ENCODE assay signal across 22 cellular contexts in the genomic region with DNA sequence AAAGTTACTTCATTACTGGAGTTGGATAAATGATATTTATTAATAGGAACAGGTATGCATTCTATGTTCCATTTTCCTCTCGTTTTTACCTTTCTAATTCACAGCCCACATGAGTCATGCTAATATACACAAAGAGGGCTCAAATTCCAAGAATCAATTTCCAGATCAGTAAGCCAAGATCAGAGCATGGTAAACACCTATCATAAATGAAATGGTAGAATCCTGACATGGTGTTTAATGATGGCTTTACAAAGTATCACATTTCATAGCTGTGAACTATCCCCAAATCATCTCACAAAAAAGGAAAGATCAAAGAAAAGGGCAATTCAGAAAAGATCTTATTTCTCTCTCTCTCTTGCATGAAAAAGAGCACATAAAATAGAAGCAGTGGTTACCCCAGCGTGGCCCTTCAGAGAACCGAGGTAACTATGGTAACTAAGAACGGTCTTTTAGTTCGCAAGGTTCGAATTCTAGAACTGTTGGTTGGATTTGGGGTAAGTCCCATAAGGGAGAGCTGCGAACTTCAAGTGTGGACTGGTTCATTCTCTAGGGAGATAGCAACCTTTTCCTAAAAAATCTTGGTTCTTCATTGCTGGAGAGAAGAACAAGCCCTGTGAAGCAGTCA.
DNase-seq lines count a peak whose midpoint lies in the region; ATAC-seq, FAIRE-seq and TF ChIP-seq lines count a peak whose summit lies in the region.
"Had no signal": no experiment of that assay in that cellular context is flagged by ENCODE, and none has a peak within 500 bp of the region (broad histone marks: within the 10 kb centered on the region; RNA-seq: fewer than 3 reads in every experiment).

No MANE protein-coding gene starts in this region.

- no peak overlapping the region for H2BK120ac ChIP-seq in IMR-90 (ENCODE audit: low read depth, low read length)

- H3K4me3 ChIP-seq in A549 = no peak overlapping the region
- no peak overlapping the region for H3K4me3 ChIP-seq in IMR-90 (ENCODE audit: insufficient read depth, low read depth, low read length)
- no peak overlapping the region for H3K4me3 ChIP-seq in PC-9
- peak overlapping the region; percentile 5 for H3K4me3 ChIP-seq in iPS-18a (ENCODE audit: low read length)
- H3K4me3 ChIP-seq: GM12878, Peyer's patch had no signal

- dilution Hi-C loops in IMR-90 (cut with HindIII; ENCODE audit: low sequenced_read_pairs, unreplicated experiment) = no loop called here

- no peak overlapping the region for H4K8ac ChIP-seq in IMR-90 (ENCODE audit: low read depth in 2 of 2, low read length in 2 of 2)

- H3K27ac ChIP-seq in A549 = no peak overlapping the region
- no peak overlapping the region for H3K27ac ChIP-seq in IMR-90 (ENCODE audit: insufficient read depth, low read length)
- no peak overlapping the region for H3K27ac ChIP-seq in PC-9
- H3K27ac ChIP-seq in iPS-18a (ENCODE audit: low read length) = no peak overlapping the region
- H3K27ac ChIP-seq: C4-2B, Peyer's patch had no signal

- no peak overlapping the region for H4K91ac ChIP-seq in IMR-90 (ENCODE audit: insufficient read depth, low read depth, low read length)

- H4K20me1 ChIP-seq in IMR-90 (ENCODE audit: insufficient read depth, low read length) (no peaks in the 10 kb centered on the region), PC-9 (ENCODE audit: insufficient read depth) (0 out of 2 replicates have a peak, but pooled peaks cover 4% of the 10 kb centered on the region)

- no peak overlapping the region for H2BK20ac ChIP-seq in IMR-90 (ENCODE audit: low read depth, low read length)

- DNase-seq in A549 (ENCODE audit: low read depth in 1 of 2, low spot score in 1 of 2) (no peak), IMR-90 (no peak), PC-9 (peak in 1 of 2 experiments; percentile 78), NCI-H2081 treated with DMSO at 0.1 percent for 48 hours (lab: John Stamatoyannopoulos, UW) (no peak)
- DNase-seq: COR-L47, DMS79, HFFc6, Karpas-422, MM.1S, NCI-H1105 treated with DMSO at 0.1 percent for 48 hours, NCI-H187 treated with DMSO at 0.1 percent for 48 hours, NCI-H2227 treated with DMSO at 0.1 percent for 48 hours, NCI-H524 treated with DMSO at 0.1 percent for 48 hours, Peyer's patch, SHP77 had no signal

- H2AFZ ChIP-seq in IMR-90 (replicated peaks; ENCODE audit: low read length, poor library complexity) (no peak overlapping the region), PC-9 (no peak overlapping the region)

- H3K79me1 ChIP-seq in IMR-90 (ENCODE audit: low read depth in 1 of 2, low read length in 2 of 2) = no peaks in the 10 kb centered on the region

- TF ChIP-seq POLR2A in A549 (IDR thresholded peaks at IDR 0.05; ENCODE audit: low read length) = no peak
- no peak for TF ChIP-seq POLR2A in IMR-90 (IDR thresholded peaks at IDR 0.05; ENCODE audit: low read depth, low read length)

- TF ChIP-seq EP300 in A549 (IDR thresholded peaks at IDR 0.05) = no peak

- H3K79me2 ChIP-seq in PC-9 (ENCODE audit: low read depth) = no peaks in the 10 kb centered on the region

- ATAC-seq in A549 (0 out of 6 replicates have a peak, but pooled peaks of 1 of the 2 experiments have one; percentile 40), IMR-90 (ENCODE audit: low read depth) (no peak), HG02798 (IDR thresholded peaks at IDR 0.05; ENCODE audit: poor library complexity, unreplicated experiment) (no peak), GM21786 (IDR thresholded peaks at IDR 0.05; ENCODE audit: unreplicated experiment) (no peak), GM19463 (IDR thresholded peaks at IDR 0.05; ENCODE audit: unreplicated experiment) (no peak)
- ATAC-seq: GM12878, SK-N-SH treated with all-trans-retinoic acid at 6 μM for 48 hours had no signal

- no peaks in the 10 kb centered on the region for H3K9me1 ChIP-seq in IMR-90 (ENCODE audit: insufficient read depth, low read length)

- H2BK5ac ChIP-seq in IMR-90 (ENCODE audit: low read depth, low read length, poor library complexity, severe bottlenecking) = no peak overlapping the region

- H3K9me2 ChIP-seq in PC-9 (ENCODE audit: insufficient read depth) = 0 out of 2 replicates have a peak, but pooled peaks cover 8% of the 10 kb centered on the region

- no peak overlapping the region for H3K4ac ChIP-seq in IMR-90 (ENCODE audit: low read depth, low read length)

- 0 out of 3 replicates have a peak, but pooled peaks cover 5% of the 10 kb centered on the region for H3K4me1 ChIP-seq in A549
- H3K4me1 ChIP-seq in IMR-90 (ENCODE audit: control insufficient read depth, insufficient read depth, low read length) = 0 out of 2 replicates have a peak, but pooled peaks cover 2% of the 10 kb centered on the region
- H3K4me1 ChIP-seq in PC-9 (replicated peaks; ENCODE audit: insufficient read depth) = peaks cover 19% of the 10 kb centered on the region
- peaks cover 23% of the 10 kb centered on the region for H3K4me1 ChIP-seq in iPS-18a (ENCODE audit: control insufficient read depth, low read depth, low read length)
- H3K4me1 ChIP-seq: Peyer's patch had no signal

- in situ Hi-C loops in IMR-90 (cut with MboI; ENCODE audit: low sequenced_read_pairs) = no loop called here

- H3K27me3 ChIP-seq in IMR-90 (ENCODE audit: control insufficient read depth, insufficient read depth, low read length) (0 out of 2 replicates have a peak, but pooled peaks cover 1% of the 10 kb centered on the region), PC-9 (ENCODE audit: insufficient read depth, low read depth) (no peaks in the 10 kb centered on the region), iPS-18a (ENCODE audit: control insufficient read depth, insufficient read depth, low read length) (no peaks in the 10 kb centered on the region)
- H3K27me3 ChIP-seq: Peyer's patch had no signal

- no peak overlapping the region for H3K23ac ChIP-seq in IMR-90 (ENCODE audit: low read depth, low read length)

- H2AK5ac ChIP-seq in IMR-90 (ENCODE audit: low read depth, low read length) = no peak overlapping the region

- H3F3A ChIP-seq in PC-9 (ENCODE audit: insufficient read depth, low read depth) = peaks cover 22% of the 10 kb centered on the region; the same call in 1 of the 2 replicates

- intact Hi-C loops in IMR-90 (cut with micrococcal nuclease) (no loop called here), PC-9 (cut with micrococcal nuclease; ENCODE audit: unreplicated experiment) (no loop called here)

- POLR2A ChIA-PET in A549 (lab: Yijun Ruan, JAX) (no interaction called here), IMR-90 (lab: Charles Lee; ENCODE audit: unreplicated experiment) (interaction anchor here (0.6 kb wide), 1 partner anchor 9 kb away, joined by 7 read pairs; no protein-coding TSS in a partner anchor), PC-9 (lab: Charles Lee; ENCODE audit: unreplicated experiment) (interaction anchor here (0.6 kb wide), 2 partner anchors 20 to 318 kb away, joined by 3 to 4 read pairs; no protein-coding TSS in a partner anchor)

- no TSS peak for BruUV-seq in IMR-90 (replicated peaks; lab: Mats Ljungman, UMichigan)
- no TSS peak for BruUV-seq in PC-9 (replicated peaks; lab: Mats Ljungman, UMichigan)

- H3K9me3 ChIP-seq in A549 = no peaks in the 10 kb centered on the region
- H3K9me3 ChIP-seq in IMR-90 (ENCODE audit: control insufficient read depth, insufficient read depth, low read length) = no peaks in the 10 kb centered on the region
- no peaks in the 10 kb centered on the region for H3K9me3 ChIP-seq in PC-9 (ENCODE audit: insufficient read depth, low read depth)
- no peaks in the 10 kb centered on the region for H3K9me3 ChIP-seq in iPS-18a (ENCODE audit: control insufficient read depth, low read depth, low read length)
- H3K9me3 ChIP-seq: Peyer's patch had no signal

- no peak overlapping the region for H2AK9ac ChIP-seq in IMR-90 (replicated peaks; ENCODE audit: low read depth, low read length, poor library complexity)

- H3K18ac ChIP-seq in IMR-90 (ENCODE audit: low read depth, low read length) = no peak overlapping the region

- H3K14ac ChIP-seq in IMR-90 (replicated peaks; ENCODE audit: low read depth, low read length) = no peak overlapping the region

- H3K9ac ChIP-seq in IMR-90 (ENCODE audit: low read depth, low read length) (no peak overlapping the region), iPS-18a (ENCODE audit: low read length) (no peak overlapping the region)

- H3K56ac ChIP-seq in IMR-90 (ENCODE audit: extremely low read depth, insufficient read depth, low read length) = no peak overlapping the region

- CTCF ChIA-PET in A549 (lab: Yijun Ruan, JAX) (interaction anchor here (0.8 to 1.9 kb wide), 3 partner anchors 15 to 31 kb away, joined by 3 to 6 read pairs (median 4); no protein-coding TSS in a partner anchor), IMR-90 (lab: Yijun Ruan, JAX) (interaction anchor here (1.3 kb wide), 1 partner anchor 14 kb away, joined by 3 read pairs; no protein-coding TSS in a partner anchor), PC-9 (lab: Charles Lee) (no interaction called here)

- 71% methylated on average over 7 of the region's 7 CpGs for WGBS in A549 (ENCODE audit: missing lambda C conversion rate)
- 80% methylated on average over 5 of the region's 7 CpGs; no CpG with 5 or more reads in 1 of the 2 experiments for WGBS in IMR-90 (ENCODE audit: extremely low coverage in 2 of 2, insufficient read length in 1 of 2), 2 experiments

- TF ChIP-seq CTCF in A549 (IDR thresholded peaks at IDR 0.05) (no peak), IMR-90 (conservative IDR thresholded peaks at IDR 0.05; ENCODE audit: low read depth, low read length) (no peak), PC-9 (conservative IDR thresholded peaks at IDR 0.05) (no peak)

- TF ChIP-seq RAD21 in A549 (conservative IDR thresholded peaks at IDR 0.05 in 1 of 2, IDR thresholded peaks at IDR 0.05 in 1 of 2) = no peak
- no peak for TF ChIP-seq RAD21 in IMR-90 (IDR thresholded peaks at IDR 0.05; ENCODE audit: low read length)

- no peaks in the 10 kb centered on the region for H3K36me3 ChIP-seq in IMR-90 (ENCODE audit: control insufficient read depth, insufficient read depth, low read length)
- H3K36me3 ChIP-seq in PC-9 (ENCODE audit: low read depth) = no peaks in the 10 kb centered on the region
- H3K36me3 ChIP-seq in iPS-18a (ENCODE audit: control insufficient read depth, low read depth, low read length) = no peaks in the 10 kb centered on the region
- H3K36me3 ChIP-seq: Peyer's patch had no signal

- H4K5ac ChIP-seq in IMR-90 (ENCODE audit: low read depth, low read length) = no peak overlapping the region

- H3K4me2 ChIP-seq in A549 = 0 out of 3 replicates have a peak overlapping the region, but pooled peaks have one; percentile 15
- no peak overlapping the region for H3K4me2 ChIP-seq in IMR-90 (ENCODE audit: low read depth, low read length)
- peak overlapping the region; percentile 48 for H3K4me2 ChIP-seq in PC-9

- FAIRE-seq in A549 (lab: Jason Lieb, UNC) = peak; percentile 65
- FAIRE-seq: GM12878 had no signal

- 0 out of 3 replicates have a peak overlapping the region, but pooled peaks have one; percentile 51 for H2BK15ac ChIP-seq in IMR-90 (ENCODE audit: low read depth, low read length)

TF ChIP-seq in A549, 52 proteins besides CTCF, POLR2A, EP300 and RAD21 (continues in another document):
- TF ChIP-seq MYC (IDR thresholded peaks at IDR 0.05; ENCODE audit: borderline replicate concordance, low read length) = no peak
- TF ChIP-seq FOSL2 (IDR thresholded peaks at IDR 0.05) = no peak
- 0 out of 2 replicates have a peak, but pooled peaks have one; percentile 27 for TF ChIP-seq FOSL2 (CRISPR knock-in tag; IDR thresholded peaks at IDR 0.05)

TF ChIP-seq in IMR-90, 13 proteins besides CTCF, POLR2A, EP300 and RAD21 (continues in another document):
- TF ChIP-seq MAZ (IDR thresholded peaks at IDR 0.05; ENCODE audit: borderline replicate concordance, low read depth, low read length) (no peak), NFE2L2 (IDR thresholded peaks at IDR 0.05; ENCODE audit: low read depth, low read length) (no peak)
